In genomic region chr15:89751748-89752147, GRCh38 we compare ENCODE assay signal across 12 cellular contexts. TPM values are rescaled to one million over a fixed set of nuclear protein-coding genes. Genes with fewer than 3 reads are reported as not detected.
DNase-seq lines count a peak whose midpoint lies in the region; ATAC-seq and TF ChIP-seq lines count a peak whose summit lies in the region.
"Had no signal": no experiment of that assay in that cellular context is flagged by ENCODE, and none has a peak within 500 bp of the region (broad histone marks: within the 10 kb centered on the region; RNA-seq: fewer than 3 reads in every experiment).

No MANE protein-coding gene starts in this region.

- peaks cover 9% of the 10 kb centered on the region for H3K4me1 ChIP-seq in CD4-positive, alpha-beta memory T cell (ENCODE audit: insufficient read depth, low read length)
- peaks cover 42% of the 10 kb centered on the region for H3K4me1 ChIP-seq in HUES6 (ENCODE audit: control insufficient read depth, insufficient read depth, low read length)
- peaks cover 0 to 13% of the 10 kb centered on the region in 2 donors for H3K4me1 ChIP-seq in breast epithelium

- H3K27me3 ChIP-seq in CD4-positive, alpha-beta memory T cell (ENCODE audit: insufficient read depth, low read length), result no peaks in the 10 kb centered on the region
- H3K27me3 ChIP-seq in HUES6 (ENCODE audit: control insufficient read depth, insufficient read depth, low read length) (peaks cover 80% of the 10 kb centered on the region), breast epithelium (no peaks in the 10 kb centered on the region), neural cell (ENCODE audit: insufficient read depth, low read depth, low read length) (peaks cover 37% of the 10 kb centered on the region)

- no peaks in the 10 kb centered on the region for H3K36me3 Mint-ChIP-seq in CD4-positive, alpha-beta memory T cell

- CTCF ChIA-PET in CD4-positive, alpha-beta memory T cell (lab: Charles Lee; ENCODE audit: partially characterized antibody), result interaction anchor here (2.1 to 3.4 kb wide), 2 partner anchors 11 to 13 kb away, joined by 5 to 15 read pairs; no protein-coding TSS in a partner anchor

- H2AFZ ChIP-seq in neural cell (ENCODE audit: low read depth, low read length), result peak overlapping the region; percentile 56

- H3K79me2 ChIP-seq in neural cell (replicated peaks; ENCODE audit: insufficient read depth, low read length), result no peaks in the 10 kb centered on the region

- no peaks in the 10 kb centered on the region for H3K9me2 ChIP-seq in neural cell (ENCODE audit: insufficient read depth, low read length)

- no peaks in the 10 kb centered on the region for H3F3A ChIP-seq in neural cell (ENCODE audit: insufficient read depth, low read length, poor library complexity, severe bottlenecking)

- H3K4me3 Mint-ChIP-seq in CD4-positive, alpha-beta memory T cell, result peak overlapping the region in 7 of 8 donors; percentile 15 to 71 (median 57)

- intact Hi-C loops in CD4-positive, alpha-beta memory T cell (cut with micrococcal nuclease), result no loop called here
- intact Hi-C loops in breast epithelium (cut with DNase I; ENCODE audit: low total_unique reads) (loop anchor here (10.0 kb wide), 1 partner anchor 107 kb away; no protein-coding TSS in a partner anchor), left colon (cut with DNase I, micrococcal nuclease) (loop anchor here in 1 of 2 donors (10.0 kb wide), 1 partner anchor 123 kb away; no protein-coding TSS in a partner anchor)

- H3K9ac ChIP-seq in HUES6 (ENCODE audit: low read length) (no peak overlapping the region), neural cell (ENCODE audit: low read length) (no peak overlapping the region)

- TF ChIP-seq POLR2A in breast epithelium (IDR thresholded peaks at IDR 0.05), result no peak

- H4K20me1 ChIP-seq in neural cell (ENCODE audit: insufficient read depth), result no peaks in the 10 kb centered on the region

- POLR2A ChIA-PET in CD4-positive, alpha-beta memory T cell (lab: Charles Lee; ENCODE audit: partially characterized antibody), result no interaction called here

- no peak overlapping the region for H3K27ac Mint-ChIP-seq in CD4-positive, alpha-beta memory T cell

- no peak for DNase-seq in CD4-positive, alpha-beta memory T cell
- DNase-seq in breast epithelium (ENCODE audit: low spot score in 2 of 2) (peak; percentile 65 to 71), AG08395 (ENCODE audit: low spot score) (no peak), left colon (no peak)
- DNase-seq: activated CD4-positive, alpha-beta T cell treated with anti-CD3 and anti-CD28 coated beads for 48 hours; cortex of kidney; EL; islet precursor cell had no signal

- no peak overlapping the region for H3K4me2 ChIP-seq in neural cell (ENCODE audit: low read length)

- no peak for TF ChIP-seq RAD21 in neural cell (conservative IDR thresholded peaks at IDR 0.05)

- no peak for ATAC-seq in GM18870 (IDR thresholded peaks at IDR 0.05; ENCODE audit: unreplicated experiment)
- ATAC-seq in left colon, result no peak

- H3K27ac ChIP-seq in CD4-positive, alpha-beta memory T cell (ENCODE audit: low read depth, low read length), result no peak overlapping the region
- H3K27ac ChIP-seq in HUES6 (ENCODE audit: low read depth, low read length) (no peak overlapping the region), breast epithelium (peak overlapping the region; percentile 84), neural cell (ENCODE audit: low read length) (no peak overlapping the region)
- H3K27ac ChIP-seq: SK-N-MC had no signal

- TF ChIP-seq EP300 in neural cell (conservative IDR thresholded peaks at IDR 0.05; ENCODE audit: poor library complexity, severe bottlenecking), result no peak

- no peak for TF ChIP-seq CTCF in breast epithelium (IDR thresholded peaks at IDR 0.05)
- no peak for TF ChIP-seq CTCF in neural cell (IDR thresholded peaks at IDR 0.05; ENCODE audit: poor library complexity, severe bottlenecking)

- H3K9me3 Mint-ChIP-seq in CD4-positive, alpha-beta memory T cell, result no peaks in the 10 kb centered on the region

- no peaks in the 10 kb centered on the region for H3K9me3 ChIP-seq in CD4-positive, alpha-beta memory T cell (ENCODE audit: control insufficient read depth in 1 of 2, low read length in 2 of 2)
- H3K9me3 ChIP-seq in HUES6 (ENCODE audit: control insufficient read depth, insufficient read depth, low read depth, low read length), result no peaks in the 10 kb centered on the region
- no peaks in the 10 kb centered on the region for H3K9me3 ChIP-seq in breast epithelium
- no peaks in the 10 kb centered on the region for H3K9me3 ChIP-seq in neural cell (ENCODE audit: low read length)

- peaks cover 0 to 6% (median 0%) of the 10 kb centered on the region in 4 donors for H3K4me1 Mint-ChIP-seq in CD4-positive, alpha-beta memory T cell

- H3K27me3 Mint-ChIP-seq in CD4-positive, alpha-beta memory T cell, result peaks cover 3 to 8% of the 10 kb centered on the region in 2 donors

- no peaks in the 10 kb centered on the region for H3K36me3 ChIP-seq in CD4-positive, alpha-beta memory T cell (ENCODE audit: insufficient read depth, low read length)
- H3K36me3 ChIP-seq in HUES6 (ENCODE audit: control insufficient read depth, insufficient read depth, low read length), result no peaks in the 10 kb centered on the region
- no peaks in the 10 kb centered on the region for H3K36me3 ChIP-seq in breast epithelium
- no peaks in the 10 kb centered on the region for H3K36me3 ChIP-seq in neural cell (ENCODE audit: insufficient read depth, low read length)

- no peak overlapping the region for H3K4me3 ChIP-seq in CD4-positive, alpha-beta memory T cell (ENCODE audit: low read length in 2 of 2)
- H3K4me3 ChIP-seq in HUES6 (ENCODE audit: low read depth, low read length) (peak overlapping the region; percentile 68; the same call in 1 of the 2 replicates), breast epithelium (no peak overlapping the region), neural cell (ENCODE audit: low read length) (peak overlapping the region; percentile 69)

TF ChIP-seq in neural cell, 6 proteins besides CTCF, POLR2A, EP300 and RAD21:
- no peak for TF ChIP-seq POLR2AphosphoS5 (IDR thresholded peaks at IDR 0.05)
- no peak for TF ChIP-seq EZH2 (IDR thresholded peaks at IDR 0.05; ENCODE audit: borderline replicate concordance, insufficient read depth, low read length, poor library complexity, severe bottlenecking)
- TF ChIP-seq REST (IDR thresholded peaks at IDR 0.05; ENCODE audit: borderline replicate concordance), result no peak
- no peak for TF ChIP-seq TAF1 (IDR thresholded peaks at IDR 0.05; ENCODE audit: low read depth)
- no peak for TF ChIP-seq SMC3 (conservative IDR thresholded peaks at IDR 0.05; ENCODE audit: poor library complexity)
- no peak for TF ChIP-seq MXI1 (conservative IDR thresholded peaks at IDR 0.05; ENCODE audit: poor library complexity, severe bottlenecking)

RNA-seq across cellular contexts. Expression of gene MESP1, which starts 0.7 kb away (rescaled TPM):
- under 1 TPM; 0.53 to 0.79 TPM for total RNA-seq in CD4-positive, alpha-beta memory T cell
- 1 to 10 TPM in 1 of 2 donors, under 1 TPM in 1; 0.69 to 1.2 TPM for polyA plus RNA-seq in CD4-positive, alpha-beta memory T cell
- total RNA-seq in breast epithelium (10 to 100 TPM in 1 of 3 donors, 1 to 10 TPM in 2; 5.9 to 12.8 (median 6.2) TPM), left colon (10 to 100 TPM in 1 of 2 donors, 1 to 10 TPM in 1; 9.7 to 13.4 TPM)
- 4.8 and 5.5 TPM in 2 replicates for polyA plus RNA-seq in neural cell
- 1.7 and 2.0 TPM in 2 replicates for polyA minus RNA-seq in neural cell

RNA-seq across cellular contexts. Expression of gene MESP2, which starts 24.4 kb away (rescaled TPM):
- not detected for total RNA-seq in CD4-positive, alpha-beta memory T cell
- polyA plus RNA-seq in CD4-positive, alpha-beta memory T cell, result not detected
- total RNA-seq in breast epithelium (1 to 10 TPM in 1 of 3 donors, under 1 TPM in 1, not detected in 1; 0.64 to 2.3 TPM), left colon (1 to 10 TPM in 1 of 2 donors, under 1 TPM in 1; 0.84 to 1.0 TPM)
- not detected in 2 replicates for polyA plus RNA-seq in neural cell
- not detected in 2 replicates for polyA minus RNA-seq in neural cell

Comparison
In these comparisons a context has a peak if more than half of its experiments do, and no peak if none do; other contexts are left out.
1. DNase-seq: peak in breast epithelium (2 of 2); none in CD4-positive, alpha-beta memory T cell (0 of 5), AG08395 (single experiment) and left colon (0 of 2).
2. H3K27ac ChIP-seq: peak in breast epithelium (2 of 2); none in CD4-positive, alpha-beta memory T cell (single experiment), HUES6 (single experiment) and neural cell (single experiment).
3. H3K4me3 ChIP-seq: peak in HUES6 (single experiment) and neural cell (single experiment); none in CD4-positive, alpha-beta memory T cell (0 of 2) and breast epithelium (0 of 3).